In genomic region chr17:31699281-31699680, GRCh38 we compare ENCODE assay signal across 1 cellular context.
TF ChIP-seq lines count a peak whose summit lies in the region.

No MANE protein-coding gene starts in this region.

TF ChIP-seq in K562, 482 proteins besides CTCF, POLR2A, EP300 and RAD21 (continued from another document and continues in another):
- TF ChIP-seq ZNF696 (CRISPR knock-in tag; conservative IDR thresholded peaks at IDR 0.05) = no peak
- no peak for TF ChIP-seq TAF1 (IDR thresholded peaks at IDR 0.05; ENCODE audit: control insufficient read depth, extremely low read depth, insufficient read depth, low read length, severe bottlenecking)
- TF ChIP-seq NR4A1 (CRISPR knock-in tag; IDR thresholded peaks at IDR 0.05) = no peak
- no peak for TF ChIP-seq NR4A1 (tag; IDR thresholded peaks at IDR 0.05)
- TF ChIP-seq, protein P1, sequence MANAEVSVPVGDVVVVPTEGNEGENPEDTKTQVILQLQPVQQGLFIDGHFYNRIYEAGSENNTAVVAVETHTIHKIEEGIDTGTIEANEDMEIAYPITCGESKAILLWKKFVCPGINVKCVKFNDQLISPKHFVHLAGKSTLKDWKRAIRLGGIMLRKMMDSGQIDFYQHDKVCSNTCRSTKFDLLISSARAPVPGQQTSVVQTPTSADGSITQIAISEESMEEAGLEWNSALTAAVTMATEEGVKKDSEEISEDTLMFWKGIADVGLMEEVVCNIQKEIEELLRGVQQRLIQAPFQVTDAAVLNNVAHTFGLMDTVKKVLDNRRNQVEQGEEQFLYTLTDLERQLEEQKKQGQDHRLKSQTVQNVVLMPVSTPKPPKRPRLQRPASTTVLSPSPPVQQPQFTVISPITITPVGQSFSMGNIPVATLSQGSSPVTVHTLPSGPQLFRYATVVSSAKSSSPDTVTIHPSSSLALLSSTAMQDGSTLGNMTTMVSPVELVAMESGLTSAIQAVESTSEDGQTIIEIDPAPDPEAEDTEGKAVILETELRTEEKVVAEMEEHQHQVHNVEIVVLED (CRISPR knock-in tag; IDR thresholded peaks at IDR 0.05) = no peak
- TF ChIP-seq, protein P2, sequence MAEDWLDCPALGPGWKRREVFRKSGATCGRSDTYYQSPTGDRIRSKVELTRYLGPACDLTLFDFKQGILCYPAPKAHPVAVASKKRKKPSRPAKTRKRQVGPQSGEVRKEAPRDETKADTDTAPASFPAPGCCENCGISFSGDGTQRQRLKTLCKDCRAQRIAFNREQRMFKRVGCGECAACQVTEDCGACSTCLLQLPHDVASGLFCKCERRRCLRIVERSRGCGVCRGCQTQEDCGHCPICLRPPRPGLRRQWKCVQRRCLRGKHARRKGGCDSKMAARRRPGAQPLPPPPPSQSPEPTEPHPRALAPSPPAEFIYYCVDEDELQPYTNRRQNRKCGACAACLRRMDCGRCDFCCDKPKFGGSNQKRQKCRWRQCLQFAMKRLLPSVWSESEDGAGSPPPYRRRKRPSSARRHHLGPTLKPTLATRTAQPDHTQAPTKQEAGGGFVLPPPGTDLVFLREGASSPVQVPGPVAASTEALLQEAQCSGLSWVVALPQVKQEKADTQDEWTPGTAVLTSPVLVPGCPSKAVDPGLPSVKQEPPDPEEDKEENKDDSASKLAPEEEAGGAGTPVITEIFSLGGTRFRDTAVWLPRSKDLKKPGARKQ (CRISPR knock-in tag; IDR thresholded peaks at IDR 0.05) = no peak
- no peak for TF ChIP-seq CUX1 (CRISPR knock-in tag; IDR thresholded peaks at IDR 0.05)
- TF ChIP-seq, protein P3, sequence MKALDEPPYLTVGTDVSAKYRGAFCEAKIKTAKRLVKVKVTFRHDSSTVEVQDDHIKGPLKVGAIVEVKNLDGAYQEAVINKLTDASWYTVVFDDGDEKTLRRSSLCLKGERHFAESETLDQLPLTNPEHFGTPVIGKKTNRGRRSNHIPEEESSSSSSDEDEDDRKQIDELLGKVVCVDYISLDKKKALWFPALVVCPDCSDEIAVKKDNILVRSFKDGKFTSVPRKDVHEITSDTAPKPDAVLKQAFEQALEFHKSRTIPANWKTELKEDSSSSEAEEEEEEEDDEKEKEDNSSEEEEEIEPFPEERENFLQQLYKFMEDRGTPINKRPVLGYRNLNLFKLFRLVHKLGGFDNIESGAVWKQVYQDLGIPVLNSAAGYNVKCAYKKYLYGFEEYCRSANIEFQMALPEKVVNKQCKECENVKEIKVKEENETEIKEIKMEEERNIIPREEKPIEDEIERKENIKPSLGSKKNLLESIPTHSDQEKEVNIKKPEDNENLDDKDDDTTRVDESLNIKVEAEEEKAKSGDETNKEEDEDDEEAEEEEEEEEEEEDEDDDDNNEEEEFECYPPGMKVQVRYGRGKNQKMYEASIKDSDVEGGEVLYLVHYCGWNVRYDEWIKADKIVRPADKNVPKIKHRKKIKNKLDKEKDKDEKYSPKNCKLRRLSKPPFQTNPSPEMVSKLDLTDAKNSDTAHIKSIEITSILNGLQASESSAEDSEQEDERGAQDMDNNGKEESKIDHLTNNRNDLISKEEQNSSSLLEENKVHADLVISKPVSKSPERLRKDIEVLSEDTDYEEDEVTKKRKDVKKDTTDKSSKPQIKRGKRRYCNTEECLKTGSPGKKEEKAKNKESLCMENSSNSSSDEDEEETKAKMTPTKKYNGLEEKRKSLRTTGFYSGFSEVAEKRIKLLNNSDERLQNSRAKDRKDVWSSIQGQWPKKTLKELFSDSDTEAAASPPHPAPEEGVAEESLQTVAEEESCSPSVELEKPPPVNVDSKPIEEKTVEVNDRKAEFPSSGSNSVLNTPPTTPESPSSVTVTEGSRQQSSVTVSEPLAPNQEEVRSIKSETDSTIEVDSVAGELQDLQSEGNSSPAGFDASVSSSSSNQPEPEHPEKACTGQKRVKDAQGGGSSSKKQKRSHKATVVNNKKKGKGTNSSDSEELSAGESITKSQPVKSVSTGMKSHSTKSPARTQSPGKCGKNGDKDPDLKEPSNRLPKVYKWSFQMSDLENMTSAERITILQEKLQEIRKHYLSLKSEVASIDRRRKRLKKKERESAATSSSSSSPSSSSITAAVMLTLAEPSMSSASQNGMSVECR (CRISPR knock-in tag; IDR thresholded peaks at IDR 0.05) = no peak
- no peak for TF ChIP-seq ZNF197 (CRISPR knock-in tag; IDR thresholded peaks at IDR 0.05; ENCODE audit: low read depth)
- TF ChIP-seq ARID1B (IDR thresholded peaks at IDR 0.05) = no peak
- TF ChIP-seq RCOR1 (IDR thresholded peaks at IDR 0.05; ENCODE audit: borderline replicate concordance in 1 of 2, low read depth in 2 of 2, low read length in 2 of 2) = peak in 1 of 2 experiments; percentile 25; a peak in 1 of 4 replicates
- TF ChIP-seq ZEB2 (IDR thresholded peaks at IDR 0.05) = no peak
- TF ChIP-seq TGIF2 (CRISPR knock-in tag; IDR thresholded peaks at IDR 0.05) = no peak
- no peak for TF ChIP-seq ZBTB33 (CRISPR knock-in tag; IDR thresholded peaks at IDR 0.05)
- no peak for TF ChIP-seq MTF1 (CRISPR knock-in tag; IDR thresholded peaks at IDR 0.05; ENCODE audit: borderline replicate concordance)
- no peak for TF ChIP-seq NFRKB (IDR thresholded peaks at IDR 0.05; ENCODE audit: low read depth)
- no peak for TF ChIP-seq ARHGAP35 (IDR thresholded peaks at IDR 0.05; ENCODE audit: partially characterized antibody)
- TF ChIP-seq, protein P4, sequence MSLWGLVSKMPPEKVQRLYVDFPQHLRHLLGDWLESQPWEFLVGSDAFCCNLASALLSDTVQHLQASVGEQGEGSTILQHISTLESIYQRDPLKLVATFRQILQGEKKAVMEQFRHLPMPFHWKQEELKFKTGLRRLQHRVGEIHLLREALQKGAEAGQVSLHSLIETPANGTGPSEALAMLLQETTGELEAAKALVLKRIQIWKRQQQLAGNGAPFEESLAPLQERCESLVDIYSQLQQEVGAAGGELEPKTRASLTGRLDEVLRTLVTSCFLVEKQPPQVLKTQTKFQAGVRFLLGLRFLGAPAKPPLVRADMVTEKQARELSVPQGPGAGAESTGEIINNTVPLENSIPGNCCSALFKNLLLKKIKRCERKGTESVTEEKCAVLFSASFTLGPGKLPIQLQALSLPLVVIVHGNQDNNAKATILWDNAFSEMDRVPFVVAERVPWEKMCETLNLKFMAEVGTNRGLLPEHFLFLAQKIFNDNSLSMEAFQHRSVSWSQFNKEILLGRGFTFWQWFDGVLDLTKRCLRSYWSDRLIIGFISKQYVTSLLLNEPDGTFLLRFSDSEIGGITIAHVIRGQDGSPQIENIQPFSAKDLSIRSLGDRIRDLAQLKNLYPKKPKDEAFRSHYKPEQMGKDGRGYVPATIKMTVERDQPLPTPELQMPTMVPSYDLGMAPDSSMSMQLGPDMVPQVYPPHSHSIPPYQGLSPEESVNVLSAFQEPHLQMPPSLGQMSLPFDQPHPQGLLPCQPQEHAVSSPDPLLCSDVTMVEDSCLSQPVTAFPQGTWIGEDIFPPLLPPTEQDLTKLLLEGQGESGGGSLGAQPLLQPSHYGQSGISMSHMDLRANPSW (CRISPR knock-in tag; IDR thresholded peaks at IDR 0.05) = no peak
- no peak for TF ChIP-seq CBX5 (IDR thresholded peaks at IDR 0.05; ENCODE audit: borderline replicate concordance, low read depth)
- TF ChIP-seq MXI1 (IDR thresholded peaks at IDR 0.05; ENCODE audit: low read depth, low read length) = no peak
- no peak for TF ChIP-seq E2F1 (CRISPR knock-in tag; IDR thresholded peaks at IDR 0.05)
- no peak for TF ChIP-seq ARNT (IDR thresholded peaks at IDR 0.05)
- no peak for TF ChIP-seq SMAD3 (CRISPR knock-in tag; conservative IDR thresholded peaks at IDR 0.05)
- no peak for TF ChIP-seq SRSF7 (optimal IDR thresholded peaks at IDR 0.05; ENCODE audit: low read depth, low read length)
- peak; percentile 76; the same call in 1 of the 2 replicates for TF ChIP-seq BCOR (IDR thresholded peaks at IDR 0.05)
- TF ChIP-seq THRB (CRISPR knock-in tag; conservative IDR thresholded peaks at IDR 0.05) = no peak
- no peak for TF ChIP-seq JUN (IDR thresholded peaks at IDR 0.05; ENCODE audit: borderline replicate concordance, low read depth, low read length)
- no peak for TF ChIP-seq JUN (CRISPR knock-in tag; IDR thresholded peaks at IDR 0.05; ENCODE audit: borderline replicate concordance)
- TF ChIP-seq CBX2 (IDR thresholded peaks at IDR 0.05; ENCODE audit: insufficient read depth, low read length, poor library complexity, severe bottlenecking) = no peak
- no peak for TF ChIP-seq IRF1 (CRISPR knock-in tag; IDR thresholded peaks at IDR 0.05; ENCODE audit: borderline replicate concordance)
- TF ChIP-seq ZNF311 (CRISPR knock-in tag; IDR thresholded peaks at IDR 0.05) = no peak
- no peak for TF ChIP-seq TRIM25 (IDR thresholded peaks at IDR 0.05; ENCODE audit: borderline replicate concordance)
- no peak for TF ChIP-seq HNRNPH1 (optimal IDR thresholded peaks at IDR 0.05; ENCODE audit: low read depth, low read length)
- TF ChIP-seq HIVEP1 (CRISPR knock-in tag; IDR thresholded peaks at IDR 0.05) = no peak
